In the genomic region with DNA sequence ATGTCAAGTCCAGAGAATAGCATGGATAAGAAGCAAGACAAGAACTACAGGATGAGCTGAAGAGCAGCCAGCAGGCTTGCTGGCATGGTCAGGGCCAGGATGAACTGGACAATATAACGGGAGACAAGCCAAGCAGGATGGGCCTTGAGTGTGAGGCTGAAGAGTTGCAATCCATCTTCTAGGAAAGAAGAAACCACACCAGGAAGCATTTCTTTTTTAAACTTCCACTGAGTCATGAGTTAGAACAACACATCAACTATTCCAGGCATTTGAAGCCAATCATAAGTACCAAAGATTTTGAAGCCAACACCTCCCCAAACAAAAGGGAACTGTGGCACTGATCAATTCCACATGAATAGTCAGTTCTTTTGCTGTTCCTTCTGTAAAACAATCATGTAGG, we compare ENCODE assay signal across 22 cellular contexts. TPM values are rescaled to one million over a fixed set of nuclear protein-coding genes. Genes with fewer than 3 reads are reported as not detected.
DNase-seq lines count a peak whose midpoint lies in the region; ATAC-seq and TF ChIP-seq lines count a peak whose summit lies in the region.
"Had no signal": no experiment of that assay in that cellular context is flagged by ENCODE, and none has a peak within 500 bp of the region (broad histone marks: within the 10 kb centered on the region; RNA-seq: fewer than 3 reads in every experiment).

No MANE protein-coding gene starts in this region.

- peaks cover 56% of the 10 kb centered on the region for H3K36me3 Mint-ChIP-seq in activated CD8-positive, alpha-beta T cell treated with anti-CD3 and anti-CD28 coated beads for 36 hours (ENCODE audit: low read depth)

- H3K9me3 Mint-ChIP-seq in activated CD8-positive, alpha-beta T cell treated with anti-CD3 and anti-CD28 coated beads for 36 hours = no peaks in the 10 kb centered on the region
- H3K9me3 Mint-ChIP-seq: activated T-helper 1 cell treated with anti-CD3 and anti-CD28 coated beads, Interleukin-12 subunit alpha, Interleukin-12 subunit beta, Interleukin-2, Interleukin-4 antibody, amounts not matched to agents 30 ng/mL and 10 ng/mL and 1 ng/mL, durations not matched to agents 14 hours and 24 hours and 36 hours; CD4-positive, CD25-positive, alpha-beta regulatory T cell; mesothelial cell of epicardium; neural progenitor cell had no signal

- peak; percentile 72 for DNase-seq in AG10803 (ENCODE audit: low read depth)
- peak; percentile 20 for DNase-seq in M059J (ENCODE audit: low read depth)
- DNase-seq in dermis blood vessel endothelial cell = peak; percentile 32
- peak; percentile 76 for DNase-seq in kidney tubule cell (ENCODE audit: low spot score)
- DNase-seq in NCI-H2171 treated with DMSO at 0.1 percent for 48 hours (lab: John Stamatoyannopoulos, UW) = no peak
- DNase-seq in stimulated activated CD4-positive, alpha-beta T cell treated with anti-CD3 and anti-CD28 coated beads, Interleukin-1b, Interleukin-23, amount 100 ng/mL, for 48 hours = no peak
- no peak for DNase-seq in NCI-H187 treated with DMSO at 0.1 percent for 48 hours (lab: John Stamatoyannopoulos, UW)
- DNase-seq in activated CD8-positive, alpha-beta T cell treated with anti-CD3 and anti-CD28 coated beads for 36 hours = no peak
- DNase-seq: CD4-positive, CD25-positive, alpha-beta regulatory T cell; foreskin melanocyte; left cardiac atrium; NCI-H1694; NCI-H446; spleen; stimulated activated CD8-positive, alpha-beta memory T cell treated with anti-CD3 and anti-CD28 coated beads, Interleukin-4, amount 100 ng/mL, for 48 hours had no signal

- no peak overlapping the region for H3K4me3 Mint-ChIP-seq in activated CD8-positive, alpha-beta T cell treated with anti-CD3 and anti-CD28 coated beads for 36 hours
- H3K4me3 Mint-ChIP-seq: activated naive CD8-positive, alpha-beta T cell; activated T-helper 1 cell treated with anti-CD3 and anti-CD28 coated beads, Interleukin-12 subunit alpha, Interleukin-12 subunit beta, Interleukin-2, Interleukin-4 antibody, amounts not matched to agents 30 ng/mL and 10 ng/mL and 1 ng/mL, durations not matched to agents 14 hours and 24 hours and 36 hours; CD4-positive, CD25-positive, alpha-beta regulatory T cell; mesothelial cell of epicardium; neural progenitor cell had no signal

- POLR2A ChIA-PET in activated CD8-positive, alpha-beta T cell treated with anti-CD3 and anti-CD28 coated beads for 36 hours (lab: Charles Lee) = no interaction called here

- no peak overlapping the region for H3K27ac Mint-ChIP-seq in activated CD8-positive, alpha-beta T cell treated with anti-CD3 and anti-CD28 coated beads for 36 hours
- H3K27ac Mint-ChIP-seq: activated naive CD8-positive, alpha-beta T cell; activated T-helper 1 cell treated with anti-CD3 and anti-CD28 coated beads, Interleukin-12 subunit alpha, Interleukin-12 subunit beta, Interleukin-2, Interleukin-4 antibody, amounts not matched to agents 30 ng/mL and 10 ng/mL and 1 ng/mL, durations not matched to agents 14 hours and 24 hours and 36 hours; CD4-positive, CD25-positive, alpha-beta regulatory T cell; mesothelial cell of epicardium; neural progenitor cell had no signal

- H3K4me3 ChIP-seq in AG10803 (ENCODE audit: low read length) = no peak overlapping the region
- H3K4me3 ChIP-seq: cardiac muscle cell, neural progenitor cell, spleen had no signal

- intact Hi-C loops in activated CD8-positive, alpha-beta T cell treated with anti-CD3 and anti-CD28 coated beads for 36 hours (cut with micrococcal nuclease) = no loop called here

- no peaks in the 10 kb centered on the region for H3K4me1 Mint-ChIP-seq in activated CD8-positive, alpha-beta T cell treated with anti-CD3 and anti-CD28 coated beads for 36 hours (ENCODE audit: low read depth)
- H3K4me1 Mint-ChIP-seq: mesothelial cell of epicardium, neural progenitor cell had no signal

- TF ChIP-seq CTCF in AG10803 (conservative IDR thresholded peaks at IDR 0.05; ENCODE audit: low read length) = no peak
- TF ChIP-seq CTCF in activated CD8-positive, alpha-beta T cell treated with anti-CD3 and anti-CD28 coated beads for 36 hours (IDR thresholded peaks at IDR 0.05) = no peak

- no peak for ATAC-seq in activated CD8-positive, alpha-beta T cell treated with anti-CD3 and anti-CD28 coated beads for 36 hours
- ATAC-seq: activated CD4-positive, CD25-positive, alpha-beta regulatory T cell treated with anti-CD3 and anti-CD28 coated beads, Interleukin-2, amount 50 U/mL, for 24 hours; HCT116; left cardiac atrium had no signal

- H3K27me3 Mint-ChIP-seq in activated CD8-positive, alpha-beta T cell treated with anti-CD3 and anti-CD28 coated beads for 36 hours = no peaks in the 10 kb centered on the region
- H3K27me3 Mint-ChIP-seq: activated naive CD8-positive, alpha-beta T cell; CD4-positive, CD25-positive, alpha-beta regulatory T cell had no signal

- CTCF ChIA-PET in activated CD8-positive, alpha-beta T cell treated with anti-CD3 and anti-CD28 coated beads for 36 hours (lab: Charles Lee) = interaction anchor here (1.4 kb wide), 1 partner anchor 19 kb away, joined by 4 read pairs; no protein-coding TSS in a partner anchor

RNA-seq across cellular contexts. Expression of gene SLC31A2, which starts 27.3 kb away (rescaled TPM):
- total RNA-seq in M059J (2014; rRNA removed; shearing (Covaris generic)) = 9.9 and 14.8 TPM in 2 replicates
- 4.2 and 7.3 TPM in 2 replicates for total RNA-seq in dermis blood vessel endothelial cell
- total RNA-seq in activated CD8-positive, alpha-beta T cell treated with anti-CD3 and anti-CD28 coated beads for 36 hours = 1 to 10 TPM; 1.6 to 3.4 TPM

RNA-seq across cellular contexts. Expression of gene FKBP15, which starts 43.0 kb away (rescaled TPM):
- total RNA-seq in M059J (2014; rRNA removed; shearing (Covaris generic)) = 27.2 and 36.8 TPM in 2 replicates
- total RNA-seq in dermis blood vessel endothelial cell = 18.7 and 25.3 TPM in 2 replicates
- 10 to 100 TPM; 32.5 to 33.7 TPM for total RNA-seq in activated CD8-positive, alpha-beta T cell treated with anti-CD3 and anti-CD28 coated beads for 36 hours

RNA-seq across cellular contexts. Expression of gene SLC31A1, which starts 43.3 kb away (rescaled TPM):
- total RNA-seq in M059J (2014; rRNA removed; shearing (Covaris generic)) = 21.4 and 34.0 TPM in 2 replicates
- total RNA-seq in dermis blood vessel endothelial cell = 13.4 and 16.5 TPM in 2 replicates
- 10 to 100 TPM; 18.3 to 19.2 TPM for total RNA-seq in activated CD8-positive, alpha-beta T cell treated with anti-CD3 and anti-CD28 coated beads for 36 hours

Comparison
In these comparisons a context has a peak if more than half of its experiments do, and no peak if none do; other contexts are left out.
1. DNase-seq: peak in AG10803 (single experiment), M059J (single experiment), dermis blood vessel endothelial cell (single experiment) and kidney tubule cell (single experiment); none in NCI-H2171 treated with DMSO at 0.1 percent for 48 hours (single experiment), stimulated activated CD4-positive, alpha-beta T cell treated with anti-CD3 and anti-CD28 coated beads, Interleukin-1b, Interleukin-23, amount 100 ng/mL, for 48 hours (single experiment), NCI-H187 treated with DMSO at 0.1 percent for 48 hours (single experiment) and activated CD8-positive, alpha-beta T cell treated with anti-CD3 and anti-CD28 coated beads for 36 hours (single experiment).